ENCODE assay signal across 26 cellular contexts in genomic region chr20:32556312-32557184, GRCh38. TPM values are rescaled to one million over a fixed set of nuclear protein-coding genes. Genes with fewer than 3 reads are reported as not detected.
DNase-seq lines count a peak whose midpoint lies in the region; ATAC-seq and TF ChIP-seq lines count a peak whose summit lies in the region.
"Had no signal": no experiment of that assay in that cellular context is flagged by ENCODE, and none has a peak within 500 bp of the region (broad histone marks: within the 10 kb centered on the region; RNA-seq: fewer than 3 reads in every experiment).

No MANE protein-coding gene starts in this region.

- H3K27ac Mint-ChIP-seq in activated CD4-positive, alpha-beta T cell treated with anti-CD3 and anti-CD28 coated beads for 36 hours, result peak overlapping the region; percentile 47
- peak overlapping the region; percentile 34 to 93 (median 80) for H3K27ac Mint-ChIP-seq in naive thymus-derived CD8-positive, alpha-beta T cell
- H3K27ac Mint-ChIP-seq: activated CD4-positive, alpha-beta T cell treated with anti-CD3 and anti-CD28 coated beads, Interleukin-2, amount 10 ng/mL, durations not matched to agents 24 days and 14 days; activated CD8-positive, alpha-beta memory T cell treated with anti-CD3 and anti-CD28 coated beads, Interleukin-2, amount 10 ng/mL, durations not matched to agents 7 days and 5 days; activated naive CD8-positive, alpha-beta T cell treated with anti-CD3 and anti-CD28 coated beads, Interleukin-2, amount 10 ng/mL, durations not matched to agents 7 days and 5 days; endodermal cell; HFFc6; IgD-negative memory B cell had no signal

- DNase-seq in activated CD4-positive, alpha-beta T cell treated with anti-CD3 and anti-CD28 coated beads for 36 hours, result no peak
- DNase-seq in activated CD4-positive, alpha-beta T cell treated with anti-CD3 and anti-CD28 coated beads, Interleukin-2, amount 50 U/mL, for 4 hours, result no peak
- DNase-seq in adrenal gland, result peak in 4 of 7 donors; percentile 48 to 63 (median 52)
- no peak for DNase-seq in naive thymus-derived CD8-positive, alpha-beta T cell
- no peak for DNase-seq in stimulated activated CD4-positive, alpha-beta T cell treated with anti-CD3 and anti-CD28 coated beads, Interleukin-15, amount 100 ng/mL, for 24 hours
- no peak for DNase-seq in NCI-H2227 treated with DMSO at 0.1 percent for 48 hours (lab: John Stamatoyannopoulos, UW)
- DNase-seq: activated CD4-positive, alpha-beta T cell treated with anti-CD3 and anti-CD28 coated beads, Interleukin-2, amount 10 ng/mL, durations not matched to agents 24 days and 14 days; activated CD8-positive, alpha-beta memory T cell treated with anti-CD3 and anti-CD28 coated beads, Interleukin-2, amount 10 ng/mL, durations not matched to agents 7 days and 5 days; activated naive CD8-positive, alpha-beta T cell treated with anti-CD3 and anti-CD28 coated beads, Interleukin-2, amount 10 ng/mL, durations not matched to agents 7 days and 5 days; caudate nucleus; endodermal cell; GOT3; HFFc6; left lung; NCI-H146; NCI-H2107; NCI-H446; NCI-H748 treated with DMSO at 0.1 percent for 48 hours; Peyer's patch; SHP77 treated with DMSO at 0.1 percent for 48 hours; stimulated activated naive CD4-positive, alpha-beta T cell; T-helper 9 cell had no signal

- no peak for TF ChIP-seq CTCF in adrenal gland (IDR thresholded peaks at IDR 0.05)

- no peaks in the 10 kb centered on the region for H3K9me3 ChIP-seq in BLaER1 treated with 17β-estradiol and CSF1 and Interleukin-3, amounts not matched to agents 10 nM and 100 nM (replicated peaks in 1 of 11)
- H3K9me3 ChIP-seq in adrenal gland (replicated peaks in 1 of 3), result no peaks in the 10 kb centered on the region
- H3K9me3 ChIP-seq: left lung, Peyer's patch had no signal

- TF ChIP-seq POLR2A in adrenal gland (IDR thresholded peaks at IDR 0.05), result no peak

- no peaks in the 10 kb centered on the region for H3K9me3 Mint-ChIP-seq in activated CD4-positive, alpha-beta T cell treated with anti-CD3 and anti-CD28 coated beads for 36 hours (ENCODE audit: low read depth)
- H3K9me3 Mint-ChIP-seq in naive thymus-derived CD8-positive, alpha-beta T cell, result no peaks in the 10 kb centered on the region
- H3K9me3 Mint-ChIP-seq: activated CD4-positive, alpha-beta T cell treated with anti-CD3 and anti-CD28 coated beads, Interleukin-2, amount 10 ng/mL, durations not matched to agents 24 days and 14 days; endodermal cell; HFFc6; IgD-negative memory B cell had no signal

- POLR2A ChIA-PET in activated CD4-positive, alpha-beta T cell treated with anti-CD3 and anti-CD28 coated beads for 36 hours (lab: Charles Lee), result interaction anchor here (0.7 kb wide), 1 partner anchor 16 kb away, joined by 3 read pairs; no protein-coding TSS in a partner anchor
- POLR2A ChIA-PET in naive thymus-derived CD8-positive, alpha-beta T cell (lab: Charles Lee), result interaction anchor here (0.8 to 6.4 kb wide), 8 partner anchors 9 to 30 kb away, joined by 3 to 62 read pairs (median 4); no protein-coding TSS in a partner anchor

- 57 to 84% (median 64%) methylated on average over 9 to 20 of the region's 20 CpGs for WGBS in adrenal gland, 4 donors

- no peak overlapping the region for H3K4me3 Mint-ChIP-seq in activated CD4-positive, alpha-beta T cell treated with anti-CD3 and anti-CD28 coated beads for 36 hours
- H3K4me3 Mint-ChIP-seq in naive thymus-derived CD8-positive, alpha-beta T cell, result peak overlapping the region in 3 of 10 donors; percentile 10 to 55 (median 47)
- H3K4me3 Mint-ChIP-seq: activated CD4-positive, alpha-beta T cell treated with anti-CD3 and anti-CD28 coated beads, Interleukin-2, amount 10 ng/mL, durations not matched to agents 24 days and 14 days; activated CD8-positive, alpha-beta memory T cell treated with anti-CD3 and anti-CD28 coated beads, Interleukin-2, amount 10 ng/mL, durations not matched to agents 7 days and 5 days; activated naive CD8-positive, alpha-beta T cell treated with anti-CD3 and anti-CD28 coated beads, Interleukin-2, amount 10 ng/mL, durations not matched to agents 7 days and 5 days; endodermal cell; HFFc6 had no signal

- H3K27me3 ChIP-seq in BLaER1 treated with 17β-estradiol and CSF1 and Interleukin-3, amounts not matched to agents 10 nM and 100 nM, result no peaks in the 10 kb centered on the region
- H3K27me3 ChIP-seq in adrenal gland, result no peaks in the 10 kb centered on the region
- H3K27me3 ChIP-seq: Peyer's patch had no signal

- intact Hi-C loops in activated CD4-positive, alpha-beta T cell treated with anti-CD3 and anti-CD28 coated beads for 36 hours (cut with DNase I, micrococcal nuclease), result no loop called here
- intact Hi-C loops in adrenal gland (cut with DNase I), result no loop called here

- CTCF ChIA-PET in activated CD4-positive, alpha-beta T cell treated with anti-CD3 and anti-CD28 coated beads for 36 hours (lab: Charles Lee), result interaction anchor here (0.7 to 2.4 kb wide), 10 partner anchors 10 to 94 kb away, joined by 3 to 6 read pairs (median 4); no protein-coding TSS in a partner anchor

- no peaks in the 10 kb centered on the region for H3K27me3 Mint-ChIP-seq in activated CD4-positive, alpha-beta T cell treated with anti-CD3 and anti-CD28 coated beads for 36 hours
- H3K27me3 Mint-ChIP-seq in naive thymus-derived CD8-positive, alpha-beta T cell, result no peaks in the 10 kb centered on the region
- H3K27me3 Mint-ChIP-seq: activated CD4-positive, alpha-beta T cell treated with anti-CD3 and anti-CD28 coated beads, Interleukin-2, amount 10 ng/mL, durations not matched to agents 24 days and 14 days; activated CD8-positive, alpha-beta memory T cell treated with anti-CD3 and anti-CD28 coated beads, Interleukin-2, amount 10 ng/mL, durations not matched to agents 7 days and 5 days; activated naive CD8-positive, alpha-beta T cell treated with anti-CD3 and anti-CD28 coated beads, Interleukin-2, amount 10 ng/mL, durations not matched to agents 7 days and 5 days; IgD-negative memory B cell had no signal

- H4K20me1 ChIP-seq in BLaER1 treated with 17β-estradiol and CSF1 and Interleukin-3, amounts not matched to agents 10 nM and 100 nM, result peaks cover 0 to 79% (median 32%) of the 10 kb centered on the region in 11 experiments; a peak in 17 of 22 replicates

- no peaks in the 10 kb centered on the region for H3K36me3 Mint-ChIP-seq in activated CD4-positive, alpha-beta T cell treated with anti-CD3 and anti-CD28 coated beads for 36 hours (ENCODE audit: low read depth)
- H3K36me3 Mint-ChIP-seq in naive thymus-derived CD8-positive, alpha-beta T cell, result peaks cover 0 to 23% (median 0%) of the 10 kb centered on the region in 3 donors
- H3K36me3 Mint-ChIP-seq: activated CD8-positive, alpha-beta memory T cell treated with anti-CD3 and anti-CD28 coated beads, Interleukin-2, amount 10 ng/mL, durations not matched to agents 7 days and 5 days; IgD-negative memory B cell had no signal

- H3K4me1 Mint-ChIP-seq in activated CD4-positive, alpha-beta T cell treated with anti-CD3 and anti-CD28 coated beads for 36 hours, result peaks cover 73% of the 10 kb centered on the region
- peaks cover 61 to 86% (median 81%) of the 10 kb centered on the region in 4 donors for H3K4me1 Mint-ChIP-seq in naive thymus-derived CD8-positive, alpha-beta T cell

- H3K27ac ChIP-seq in BLaER1 treated with 17β-estradiol and CSF1 and Interleukin-3, amounts not matched to agents 10 nM and 100 nM, result peak overlapping the region in 4 of 11 experiments; percentile 2 to 72 (median 47); a peak in 3 of 22 replicates
- H3K27ac ChIP-seq in adrenal gland, result no peak overlapping the region
- H3K27ac ChIP-seq: left lung, Peyer's patch, VCaP had no signal

- no peak overlapping the region for H3K4me3 ChIP-seq in BLaER1 treated with 17β-estradiol and CSF1 and Interleukin-3, amounts not matched to agents 10 nM and 100 nM
- no peak overlapping the region for H3K4me3 ChIP-seq in adrenal gland
- H3K4me3 ChIP-seq: left lung, Peyer's patch had no signal

- peak overlapping the region in 1 of 11 experiments; percentile 38; a peak in 2 of 22 replicates for H3K9ac ChIP-seq in BLaER1 treated with 17β-estradiol and CSF1 and Interleukin-3, amounts not matched to agents 10 nM and 100 nM

- peak overlapping the region in 6 of 11 experiments; percentile 12 to 29 (median 19); a peak in 3 of 22 replicates for H3K4me2 ChIP-seq in BLaER1 treated with 17β-estradiol and CSF1 and Interleukin-3, amounts not matched to agents 10 nM and 100 nM

- no peak for ATAC-seq in activated CD4-positive, alpha-beta T cell treated with anti-CD3 and anti-CD28 coated beads for 36 hours
- no peak for ATAC-seq in naive thymus-derived CD8-positive, alpha-beta T cell
- ATAC-seq in GM19035 (IDR thresholded peaks at IDR 0.05; ENCODE audit: unreplicated experiment), result no peak
- ATAC-seq: activated CD8-positive, alpha-beta memory T cell treated with anti-CD3 and anti-CD28 coated beads, Interleukin-2, amount 10 ng/mL, durations not matched to agents 7 days and 5 days; left lung had no signal

- H3K4me1 ChIP-seq in BLaER1 treated with 17β-estradiol and CSF1 and Interleukin-3, amounts not matched to agents 10 nM and 100 nM, result peaks cover 66 to 89% (median 78%) of the 10 kb centered on the region in 10 experiments
- peaks cover 0 to 16% of the 10 kb centered on the region in 2 donors for H3K4me1 ChIP-seq in adrenal gland (replicated peaks in 1 of 2)

- H3K36me3 ChIP-seq in BLaER1 treated with 17β-estradiol and CSF1 and Interleukin-3, amounts not matched to agents 10 nM and 100 nM, result no peaks in the 10 kb centered on the region
- H3K36me3 ChIP-seq in adrenal gland (replicated peaks in 1 of 2), result no peaks in the 10 kb centered on the region
- H3K36me3 ChIP-seq: left lung, Peyer's patch had no signal

RNA-seq across cellular contexts. Expression of gene NOL4L, which starts 28.6 kb away (rescaled TPM):
- total RNA-seq in activated CD4-positive, alpha-beta T cell treated with anti-CD3 and anti-CD28 coated beads for 36 hours, result 10 to 100 TPM; 17.3 to 22.0 TPM
- total RNA-seq in adrenal gland, result 10 to 100 TPM in 7 of 8 donors, 1 to 10 TPM in 1; 9.7 to 30.4 (median 15.7) TPM
- 10 to 100 TPM in 2 of 3 donors, 1 to 10 TPM in 1; 6.4 to 29.8 (median 13.8) TPM for polyA plus RNA-seq in adrenal gland
- 10 to 100 TPM; 65.7 to 66.1 TPM for total RNA-seq in naive thymus-derived CD8-positive, alpha-beta T cell
- polyA plus RNA-seq in naive thymus-derived CD8-positive, alpha-beta T cell, result 10 to 100 TPM; 10.0 to 21.5 (median 14.2) TPM

Comparison
In these comparisons a context has a peak if more than half of its experiments do, and no peak if none do; other contexts are left out.
1. DNase-seq: peak in adrenal gland (4 of 7); none in activated CD4-positive, alpha-beta T cell treated with anti-CD3 and anti-CD28 coated beads for 36 hours (single experiment), activated CD4-positive, alpha-beta T cell treated with anti-CD3 and anti-CD28 coated beads, Interleukin-2, amount 50 U/mL, for 4 hours (0 of 2), naive thymus-derived CD8-positive, alpha-beta T cell (0 of 10), stimulated activated CD4-positive, alpha-beta T cell treated with anti-CD3 and anti-CD28 coated beads, Interleukin-15, amount 100 ng/mL, for 24 hours (single experiment) and NCI-H2227 treated with DMSO at 0.1 percent for 48 hours (single experiment).